13 cellular contexts compared by ENCODE assay signal in genomic region chr17:21258593-21258992, GRCh38. TPM values are rescaled to one million over a fixed set of nuclear protein-coding genes. Genes with fewer than 3 reads are reported as not detected.
DNase-seq lines count a peak whose midpoint lies in the region; ATAC-seq and TF ChIP-seq lines count a peak whose summit lies in the region.
"Had no signal": no experiment of that assay in that cellular context is flagged by ENCODE, and none has a peak within 500 bp of the region (broad histone marks: within the 10 kb centered on the region; RNA-seq: fewer than 3 reads in every experiment).

No MANE protein-coding gene starts in this region.

- in situ Hi-C loops in KBM-7 (cut with MboI; ENCODE audit: low pct_unique_long_range_greater_than_20kb, low sequenced_read_pairs) = no loop called here

- H3K9ac ChIP-seq in H9 (ENCODE audit: extremely low read depth, insufficient read length, low read length) (no peak overlapping the region), mesendoderm (ENCODE audit: low read length) (no peak overlapping the region)
- H3K9ac ChIP-seq: BLaER1 treated with 17β-estradiol and CSF1 and Interleukin-3, amounts not matched to agents 10 nM and 100 nM had no signal

- no peak overlapping the region for H2AFZ ChIP-seq in H9 (ENCODE audit: low read length)
- H2AFZ ChIP-seq: GM23338 had no signal

- H3K23ac ChIP-seq in H9 (ENCODE audit: insufficient read length, low read depth, low read length) = no peak overlapping the region
- no peak overlapping the region for H3K23ac ChIP-seq in mesendoderm (ENCODE audit: low read length)

- H2AK5ac ChIP-seq in H9 (ENCODE audit: insufficient read length, low read length) (no peak overlapping the region), mesendoderm (ENCODE audit: low read length) (no peak overlapping the region)

- H3K4me2 ChIP-seq in H9 (ENCODE audit: insufficient read depth, insufficient read length, low read length) = no peak overlapping the region
- H3K4me2 ChIP-seq in mesendoderm (ENCODE audit: low read length) = no peak overlapping the region
- H3K4me2 ChIP-seq: BLaER1 treated with 17β-estradiol and CSF1 and Interleukin-3, amounts not matched to agents 10 nM and 100 nM; GM23338 had no signal

- H3K27ac ChIP-seq in H9 (ENCODE audit: insufficient read length, low read depth, low read length) (no peak overlapping the region), mesendoderm (ENCODE audit: low read depth, low read length) (no peak overlapping the region)
- H3K27ac ChIP-seq: BLaER1 treated with 17β-estradiol and CSF1 and Interleukin-3, amounts not matched to agents 10 nM and 100 nM had no signal

- no peak overlapping the region for H3K4me3 Mint-ChIP-seq in H9
- H3K4me3 Mint-ChIP-seq in stimulated activated effector memory CD8-positive, alpha-beta T cell treated with anti-CD3 and anti-CD28 coated beads, Interleukin-12 subunit alpha, Interleukin-12 subunit beta, amount 100 ng/mL, for 72 hours = no peak overlapping the region
- H3K4me3 Mint-ChIP-seq: GM23338 had no signal

- no peaks in the 10 kb centered on the region for H4K20me1 ChIP-seq in H9 (ENCODE audit: control insufficient read depth, insufficient read depth, insufficient read length)
- H4K20me1 ChIP-seq: BLaER1 treated with 17β-estradiol and CSF1 and Interleukin-3, amounts not matched to agents 10 nM and 100 nM had no signal

- no peak overlapping the region for H4K91ac ChIP-seq in H9 (ENCODE audit: insufficient read length, low read depth, low read length)

- H4K8ac ChIP-seq in H9 (replicated peaks; ENCODE audit: insufficient read length, low read depth, low read length) = no peak overlapping the region
- no peak overlapping the region for H4K8ac ChIP-seq in mesendoderm (ENCODE audit: low read depth, low read length)

- H3K14ac ChIP-seq in H9 (ENCODE audit: insufficient read depth, low read length) = peak overlapping the region; percentile 66; the same call in 1 of the 2 replicates

- H4K5ac ChIP-seq in H9 (ENCODE audit: insufficient read length, low read depth, low read length) (no peak overlapping the region), mesendoderm (ENCODE audit: low read length) (no peak overlapping the region)

- no peaks in the 10 kb centered on the region for H3K36me3 ChIP-seq in mesendoderm (ENCODE audit: control insufficient read depth, insufficient read depth, low read length)
- H3K36me3 ChIP-seq: BLaER1 treated with 17β-estradiol and CSF1 and Interleukin-3, amounts not matched to agents 10 nM and 100 nM had no signal

- peaks cover 4 to 5% of the 10 kb centered on the region in 2 experiments; a peak in 2 of 5 replicates for H3K9me3 Mint-ChIP-seq in H9
- H3K9me3 Mint-ChIP-seq in stimulated activated effector memory CD8-positive, alpha-beta T cell treated with anti-CD3 and anti-CD28 coated beads, Interleukin-12 subunit alpha, Interleukin-12 subunit beta, amount 100 ng/mL, for 72 hours = no peaks in the 10 kb centered on the region

- DNase-seq in SKM-1 treated with dmso at 0.1 percent for 144 hours (lab: John Stamatoyannopoulos, UW; ENCODE audit: unreplicated experiment) = peak; percentile 17
- no peak for DNase-seq in SKM-1 (lab: John Stamatoyannopoulos, UW; ENCODE audit: unreplicated experiment)
- no peak for DNase-seq in H9
- DNase-seq in mesendoderm = no peak
- no peak for DNase-seq in stimulated activated effector memory CD8-positive, alpha-beta T cell treated with anti-CD3 and anti-CD28 coated beads, Interleukin-12 subunit alpha, Interleukin-12 subunit beta, amount 100 ng/mL, for 72 hours (ENCODE audit: low spot score in 2 of 2)
- DNase-seq in superior temporal gyrus (ENCODE audit: extremely low spot score) = no peak
- no peak for DNase-seq in KBM-7
- DNase-seq: ACHN; Calu3; CD4-positive, CD25-positive, alpha-beta regulatory T cell; DMS 273 treated with DMSO at 0.1 percent for 48 hours had no signal

- peaks cover under 1% of the 10 kb centered on the region for H3K23me2 ChIP-seq in H9 (ENCODE audit: insufficient read length, low read depth, low read length, poor library complexity, severe bottlenecking)

- H2BK120ac ChIP-seq in H9 (ENCODE audit: low read depth, low read length, poor library complexity, severe bottlenecking) (no peak overlapping the region), mesendoderm (ENCODE audit: low read depth, low read length) (no peak overlapping the region)

- no peaks in the 10 kb centered on the region for H3K79me2 ChIP-seq in H9 (ENCODE audit: insufficient read depth, low read length)
- H3K79me2 ChIP-seq in mesendoderm (ENCODE audit: control insufficient read depth, insufficient read depth, low read length) = no peaks in the 10 kb centered on the region

- H3K56ac ChIP-seq in H9 (ENCODE audit: insufficient read length, low read depth, low read length) (no peak overlapping the region), mesendoderm (ENCODE audit: low read length) (peak overlapping the region; percentile 15)

- H3K27me3 ChIP-seq in H9 (ENCODE audit: insufficient read depth, low read length) (no peaks in the 10 kb centered on the region), mesendoderm (ENCODE audit: insufficient read depth, low read length, poor library complexity) (no peaks in the 10 kb centered on the region)

- H2BK15ac ChIP-seq in H9 (ENCODE audit: low read depth, low read length) (peak overlapping the region; percentile 55; the same call in 1 of the 2 replicates), mesendoderm (replicated peaks; ENCODE audit: low read depth) (no peak overlapping the region)

- H3K4me3 ChIP-seq in mesendoderm (ENCODE audit: low read length) = no peak overlapping the region
- H3K4me3 ChIP-seq: BLaER1 treated with 17β-estradiol and CSF1 and Interleukin-3, amounts not matched to agents 10 nM and 100 nM; GM23338 had no signal

- H3K4me1 Mint-ChIP-seq in H9 = peaks cover 24 to 37% of the 10 kb centered on the region in 2 experiments
- H3K4me1 Mint-ChIP-seq in stimulated activated effector memory CD8-positive, alpha-beta T cell treated with anti-CD3 and anti-CD28 coated beads, Interleukin-12 subunit alpha, Interleukin-12 subunit beta, amount 100 ng/mL, for 72 hours = peaks cover 12% of the 10 kb centered on the region

- WGBS in H9 (ENCODE audit: extremely low coverage, insufficient read length, low lambda C conversion rate) = no CpG with 5 or more reads among the region's 7 CpGs
- WGBS in mesendoderm (ENCODE audit: extremely low coverage, insufficient coverage, low lambda C conversion rate) = no CpG with 5 or more reads among the region's 7 CpGs

- ATAC-seq in stimulated activated effector memory CD8-positive, alpha-beta T cell treated with anti-CD3 and anti-CD28 coated beads, Interleukin-12 subunit alpha, Interleukin-12 subunit beta, amount 100 ng/mL, for 72 hours = no peak
- ATAC-seq: GM23338 had no signal

- H3K27ac Mint-ChIP-seq in H9 = peak overlapping the region in 2 of 3 experiments; percentile 39 to 97; a peak in 3 of 7 replicates
- peak overlapping the region; percentile 43 for H3K27ac Mint-ChIP-seq in stimulated activated effector memory CD8-positive, alpha-beta T cell treated with anti-CD3 and anti-CD28 coated beads, Interleukin-12 subunit alpha, Interleukin-12 subunit beta, amount 100 ng/mL, for 72 hours
- H3K27ac Mint-ChIP-seq: GM23338 had no signal

- H3K27me3 Mint-ChIP-seq in H9 (ENCODE audit: low read depth) = no peaks in the 10 kb centered on the region; the same call in 1 of the 2 replicates

- H3T11ph ChIP-seq in H9 (ENCODE audit: low read length) = no peak overlapping the region

- H3K9me3 ChIP-seq in H9 (ENCODE audit: control insufficient read depth, low read depth, low read length) = no peaks in the 10 kb centered on the region
- H3K9me3 ChIP-seq: BLaER1 treated with 17β-estradiol and CSF1 and Interleukin-3, amounts not matched to agents 10 nM and 100 nM had no signal

- no peak overlapping the region for H3K4ac ChIP-seq in H9 (ENCODE audit: low read depth, low read length)
- no peak overlapping the region for H3K4ac ChIP-seq in mesendoderm (ENCODE audit: low read depth, low read length)

- no peaks in the 10 kb centered on the region for H3K4me1 ChIP-seq in H9 (ENCODE audit: insufficient read depth, low read length)
- peaks cover 4% of the 10 kb centered on the region for H3K4me1 ChIP-seq in mesendoderm (ENCODE audit: control insufficient read depth, low read depth, low read length)

- H2BK12ac ChIP-seq in H9 (ENCODE audit: insufficient read length, low read depth, low read length) = no peak overlapping the region

- H2BK5ac ChIP-seq in H9 (ENCODE audit: insufficient read length, low read length) (no peak overlapping the region), mesendoderm (ENCODE audit: low read length) (no peak overlapping the region)

- TF ChIP-seq CTCF in H9 (conservative IDR thresholded peaks at IDR 0.05) = no peak

- H3K18ac ChIP-seq in H9 (ENCODE audit: insufficient read length, low read depth, low read length) (no peak overlapping the region), mesendoderm (ENCODE audit: low read length) (no peak overlapping the region)

- no peaks in the 10 kb centered on the region for H3K36me3 Mint-ChIP-seq in H9 (ENCODE audit: insufficient read depth in 1 of 3, low read depth in 3 of 3)
- H3K36me3 Mint-ChIP-seq in stimulated activated effector memory CD8-positive, alpha-beta T cell treated with anti-CD3 and anti-CD28 coated beads, Interleukin-12 subunit alpha, Interleukin-12 subunit beta, amount 100 ng/mL, for 72 hours = no peaks in the 10 kb centered on the region
- H3K36me3 Mint-ChIP-seq: CD4-positive, CD25-positive, alpha-beta regulatory T cell had no signal

- H3K79me1 ChIP-seq in H9 (ENCODE audit: insufficient read depth, low read depth, low read length, poor library complexity, severe bottlenecking) (no peaks in the 10 kb centered on the region), mesendoderm (ENCODE audit: low read length) (no peaks in the 10 kb centered on the region)

- no peak overlapping the region for H2BK20ac ChIP-seq in H9 (ENCODE audit: low read depth, low read length, poor library complexity, severe bottlenecking)

RNA-seq across cellular contexts. Expression of gene NATD1, which starts 5.4 kb away (rescaled TPM):
- total RNA-seq in H9 (2021) = 7.3 and 7.5 TPM in 2 replicates
- polyA plus RNA-seq in mesendoderm (2013, experiment 1 of 2) = 22.9 TPM
- 23.5 TPM for polyA plus RNA-seq in mesendoderm (2013, experiment 2 of 2)

RNA-seq across cellular contexts. Expression of gene MAP2K3, which starts 25.9 kb away (rescaled TPM):
- 26.1 and 27.0 TPM in 2 replicates for total RNA-seq in H9 (2021)
- 33.8 TPM for polyA plus RNA-seq in mesendoderm (2013, experiment 1 of 2)
- 35.9 TPM for polyA plus RNA-seq in mesendoderm (2013, experiment 2 of 2)

RNA-seq across cellular contexts. Expression of gene TMEM11, which starts 44.6 kb away (rescaled TPM):
- 32.5 and 34.3 TPM in 2 replicates for total RNA-seq in H9 (2021)
- 46.0 TPM for polyA plus RNA-seq in mesendoderm (2013, experiment 1 of 2)
- 46.4 TPM for polyA plus RNA-seq in mesendoderm (2013, experiment 2 of 2)
